Comparison of ENCODE assay signal across 19 cellular contexts in genomic region chr1:66478116-66478515, GRCh38. TPM values are rescaled to one million over a fixed set of nuclear protein-coding genes. Genes with fewer than 3 reads are reported as not detected.
A peak's percentile ranks its signal among the peaks of the same experiment; 100 is the strongest.
DNase-seq lines count a peak whose midpoint lies in the region; ATAC-seq and TF ChIP-seq lines count a peak whose summit lies in the region.
"Had no signal": no experiment of that assay in that cellular context is flagged by ENCODE, and none has a peak within 500 bp of the region (broad histone marks: within the 10 kb centered on the region; RNA-seq: fewer than 3 reads in every experiment).

No MANE protein-coding gene starts in this region.

- H2BK120ac ChIP-seq in mesenchymal stem cell (ENCODE audit: low read depth, low read length): no peak overlapping the region

- no peak overlapping the region for H3K14ac ChIP-seq in mesenchymal stem cell (ENCODE audit: low read length in 2 of 2)

- no peaks in the 10 kb centered on the region for H3K36me3 Mint-ChIP-seq in glutamatergic neuron (ENCODE audit: unreplicated experiment)
- H3K36me3 Mint-ChIP-seq: activated naive CD8-positive, alpha-beta T cell treated with anti-CD3 and anti-CD28 coated beads for 36 hours had no signal

- no peak overlapping the region for H2BK5ac ChIP-seq in mesenchymal stem cell (ENCODE audit: low read depth, low read length, poor library complexity, severe bottlenecking)

- H2AFZ ChIP-seq in mesenchymal stem cell (ENCODE audit: low read depth, low read length): no peak overlapping the region

- no peaks in the 10 kb centered on the region for H3K27me3 Mint-ChIP-seq in glutamatergic neuron (ENCODE audit: unreplicated experiment)
- H3K27me3 Mint-ChIP-seq: activated naive CD8-positive, alpha-beta T cell treated with anti-CD3 and anti-CD28 coated beads for 36 hours had no signal

- H3K4me1 ChIP-seq in mesenchymal stem cell (ENCODE audit: control insufficient read depth, insufficient read depth, low read depth, low read length) (no peaks in the 10 kb centered on the region), ascending aorta (no peaks in the 10 kb centered on the region)
- H3K4me1 ChIP-seq: BLaER1, lower lobe of right lung, uterus had no signal

- no peak overlapping the region for H4K91ac ChIP-seq in mesenchymal stem cell (ENCODE audit: low read length)

- no peak overlapping the region for H4K8ac ChIP-seq in mesenchymal stem cell (ENCODE audit: low read length)

- H3K9me3 Mint-ChIP-seq in glutamatergic neuron (ENCODE audit: unreplicated experiment): peaks cover 2% of the 10 kb centered on the region
- H3K9me3 Mint-ChIP-seq: activated naive CD8-positive, alpha-beta T cell treated with anti-CD3 and anti-CD28 coated beads for 36 hours had no signal

- no peak overlapping the region for H3K9ac ChIP-seq in mesenchymal stem cell (ENCODE audit: low read length)
- H3K9ac ChIP-seq: BLaER1 had no signal

- H3K9me3 ChIP-seq in mesenchymal stem cell (ENCODE audit: control insufficient read depth, low read length): peaks cover 9% of the 10 kb centered on the region
- H3K9me3 ChIP-seq in ascending aorta: no peaks in the 10 kb centered on the region
- H3K9me3 ChIP-seq: BLaER1, lower lobe of right lung, uterus had no signal

- no peak overlapping the region for H3K23ac ChIP-seq in mesenchymal stem cell (ENCODE audit: low read length in 2 of 2)

- H3K4me3 ChIP-seq in AG09309 (ENCODE audit: control insufficient read depth, low read depth, low read length): no peak overlapping the region
- no peak overlapping the region for H3K4me3 ChIP-seq in mesenchymal stem cell (ENCODE audit: insufficient read depth in 1 of 2, low read depth in 1 of 2, low read length in 2 of 2)
- no peak overlapping the region for H3K4me3 ChIP-seq in ascending aorta
- H3K4me3 ChIP-seq: BLaER1, heart right ventricle, lower lobe of right lung, uterus had no signal

- H3K36me3 ChIP-seq in mesenchymal stem cell (ENCODE audit: control insufficient read depth in 1 of 2, insufficient read depth in 2 of 2, low read depth in 1 of 2, low read length in 2 of 2): no peaks in the 10 kb centered on the region
- H3K36me3 ChIP-seq in ascending aorta: no peaks in the 10 kb centered on the region
- H3K36me3 ChIP-seq: BLaER1, heart right ventricle, lower lobe of right lung, uterus, WERI-Rb-1 had no signal

- peaks cover 11% of the 10 kb centered on the region for H3K4me1 Mint-ChIP-seq in glutamatergic neuron (ENCODE audit: low read depth, unreplicated experiment)
- H3K4me1 Mint-ChIP-seq: activated naive CD8-positive, alpha-beta T cell treated with anti-CD3 and anti-CD28 coated beads for 36 hours had no signal

- no peak overlapping the region for H3K18ac ChIP-seq in mesenchymal stem cell (ENCODE audit: low read depth in 1 of 2, low read length in 2 of 2)

- H2BK12ac ChIP-seq in mesenchymal stem cell (ENCODE audit: low read length in 2 of 2): no peak overlapping the region

- no peak for TF ChIP-seq CTCF in AG09309 (IDR thresholded peaks at IDR 0.05; ENCODE audit: control insufficient read depth, insufficient read depth, low read depth, low read length, missing control alignments)
- no peak for TF ChIP-seq CTCF in glutamatergic neuron (IDR thresholded peaks at IDR 0.05; ENCODE audit: partially characterized antibody, unreplicated experiment)
- no peak for TF ChIP-seq CTCF in ascending aorta (IDR thresholded peaks at IDR 0.05)

- no peak overlapping the region for H3K4me3 Mint-ChIP-seq in glutamatergic neuron (ENCODE audit: unreplicated experiment)
- H3K4me3 Mint-ChIP-seq: activated naive CD8-positive, alpha-beta T cell treated with anti-CD3 and anti-CD28 coated beads for 36 hours had no signal

- H3K27me3 ChIP-seq in mesenchymal stem cell (ENCODE audit: control insufficient read depth in 1 of 2, insufficient read depth in 1 of 2, low read length in 2 of 2) (no peaks in the 10 kb centered on the region), ascending aorta (no peaks in the 10 kb centered on the region)
- H3K27me3 ChIP-seq: BLaER1, heart right ventricle, uterus had no signal

- H3K27ac ChIP-seq in mesenchymal stem cell (ENCODE audit: low read length, poor library complexity, severe bottlenecking) (no peak overlapping the region), ascending aorta (no peak overlapping the region)
- H3K27ac ChIP-seq: BLaER1, heart right ventricle, lower lobe of right lung, uterus, WERI-Rb-1 had no signal

- intact Hi-C loops in ascending aorta (cut with DNase I): no loop called here

- H3K4me2 ChIP-seq in mesenchymal stem cell (ENCODE audit: low read length, poor library complexity, severe bottlenecking): no peak overlapping the region
- H3K4me2 ChIP-seq: BLaER1 had no signal

- H3K79me1 ChIP-seq in mesenchymal stem cell (replicated peaks; ENCODE audit: low read length, poor library complexity, severe bottlenecking): no peaks in the 10 kb centered on the region

- peak; percentile 92 for DNase-seq in AG09309 (ENCODE audit: low read depth)
- DNase-seq in LoVo (ENCODE audit: low spot score): peak; percentile 8
- peak; percentile 65 for DNase-seq in dedifferentiated amniotic fluid mesenchymal stem cell (ENCODE audit: extremely low spot score)
- peak; percentile 39 for DNase-seq in mesenchymal stem cell
- no peak for DNase-seq in glutamatergic neuron
- no peak for DNase-seq in activated T-cell treated with anti-CD3 and anti-CD28 coated beads, Interleukin-2, amount 50 U/mL, for 1 hour
- no peak for DNase-seq in ascending aorta (ENCODE audit: low spot score in 2 of 2)
- DNase-seq: activated CD8-positive, alpha-beta memory T cell treated with anti-CD3 and anti-CD28 coated beads, Interleukin-2, amount 50 U/mL, for 48 hours; activated naive CD8-positive, alpha-beta T cell treated with anti-CD3 and anti-CD28 coated beads for 36 hours; dermis blood vessel endothelial cell; heart right ventricle; lower lobe of right lung; NCI-H1694 treated with DMSO at 0.1 percent for 48 hours; NCI-H82; occipital lobe; uterus; WERI-Rb-1 had no signal

- no peak overlapping the region for H2AK5ac ChIP-seq in mesenchymal stem cell (ENCODE audit: low read length, severe bottlenecking)

- WGBS in mesenchymal stem cell: 92% methylated on average over 6 of the region's 7 CpGs

- H2BK15ac ChIP-seq in mesenchymal stem cell (ENCODE audit: low read depth, poor library complexity, severe bottlenecking): no peak overlapping the region

- H3K4ac ChIP-seq in mesenchymal stem cell (ENCODE audit: low read depth in 1 of 2, low read length in 2 of 2): no peak overlapping the region

- no peak for ATAC-seq in HG03039 (IDR thresholded peaks at IDR 0.05; ENCODE audit: unreplicated experiment)
- ATAC-seq: heart right ventricle, lower lobe of right lung had no signal

- H3K27ac Mint-ChIP-seq in glutamatergic neuron (ENCODE audit: unreplicated experiment): no peak overlapping the region
- H3K27ac Mint-ChIP-seq: activated naive CD8-positive, alpha-beta T cell treated with anti-CD3 and anti-CD28 coated beads for 36 hours had no signal

RNA-seq across cellular contexts. Expression of gene SGIP1, which starts 55.8 kb away (rescaled TPM):
- 104 TPM for polyA plus RNA-seq in mesenchymal stem cell (2013, experiment 1 of 2)
- 103 TPM for polyA plus RNA-seq in mesenchymal stem cell (2013, experiment 2 of 2)
- 75.2 TPM for total RNA-seq in glutamatergic neuron (ENCODE audit: unreplicated experiment)
- 1.6 TPM for total RNA-seq in ascending aorta
- total RNA-seq: activated naive CD8-positive, alpha-beta T cell treated with anti-CD3 and anti-CD28 coated beads for 36 hours had no signal

Comparison
In these comparisons a context has a peak if more than half of its experiments do, and no peak if none do; other contexts are left out.
1. DNase-seq: peak in AG09309 (single experiment), LoVo (single experiment), dedifferentiated amniotic fluid mesenchymal stem cell (single experiment) and mesenchymal stem cell (single experiment); none in glutamatergic neuron (single experiment), activated T-cell treated with anti-CD3 and anti-CD28 coated beads, Interleukin-2, amount 50 U/mL, for 1 hour (single experiment) and ascending aorta (0 of 2).
2. RNA of gene SGIP1, which starts 55.8 kb away (total RNA-seq): 75.2 TPM in glutamatergic neuron (single experiment); 1.6 TPM in ascending aorta (single experiment); every median in the first group is over 10 times any median in the second.